Comparison of ENCODE assay signal across 25 cellular contexts in genomic region chr4:158580064-158580463, GRCh38. TPM values are rescaled to one million over a fixed set of nuclear protein-coding genes. Genes with fewer than 3 reads are reported as not detected.
"Had no signal": no experiment of that assay in that cellular context is flagged by ENCODE, and none has a peak within 500 bp of the region (broad histone marks: within the 10 kb centered on the region; RNA-seq: fewer than 3 reads in every experiment).

No MANE protein-coding gene starts in this region.

- H3K9me3 ChIP-seq: heart left ventricle, sigmoid colon had no signal

- H3K9me3 Mint-ChIP-seq: naive thymus-derived CD8-positive, alpha-beta T cell; type B pancreatic cell had no signal

- H3K36me3 Mint-ChIP-seq: naive thymus-derived CD8-positive, alpha-beta T cell; type B pancreatic cell had no signal

- H3K27ac ChIP-seq: coronary artery, heart left ventricle, sigmoid colon, skin epidermis had no signal

- H3K4me3 ChIP-seq: coronary artery, heart left ventricle, lung, sigmoid colon, skin epidermis had no signal

- DNase-seq: effector CD4-positive, alpha-beta T cell; foreskin melanocyte; heart left ventricle; hippocampal formation; left colon; left ventricle myocardium superior; naive thymus-derived CD8-positive, alpha-beta T cell; posterior cingulate gyrus; sigmoid colon; stimulated activated CD4-positive, alpha-beta T cell treated with anti-CD3 and anti-CD28 coated beads, Interleukin-2, amount 100 ng/mL, for 24 hours; stimulated activated CD4-positive, alpha-beta T cell treated with anti-CD3 and anti-CD28 coated beads, Interleukin-4, amount 100 ng/mL, for 4 hours; stimulated activated naive CD4-positive, alpha-beta T cell treated with Interleukin-2 at 50 U/mL for 16 hours had no signal

- ATAC-seq: heart left ventricle; left colon; left ventricle myocardium superior; naive thymus-derived CD8-positive, alpha-beta T cell had no signal

- FAIRE-seq: urothelium cell line had no signal

- H3K27me3 Mint-ChIP-seq: type B pancreatic cell had no signal

- H3K27ac Mint-ChIP-seq: naive thymus-derived CD8-positive, alpha-beta T cell; type B pancreatic cell had no signal

- H3K4me1 ChIP-seq: heart left ventricle, sigmoid colon had no signal

- H3K36me3 ChIP-seq: heart left ventricle, sigmoid colon had no signal

- H3K27me3 ChIP-seq: heart left ventricle, sigmoid colon had no signal

- H3K4me3 Mint-ChIP-seq: naive thymus-derived CD8-positive, alpha-beta T cell; type B pancreatic cell had no signal

- H3K4me1 Mint-ChIP-seq: naive thymus-derived CD8-positive, alpha-beta T cell had no signal

RNA-seq across cellular contexts. Expression of gene RXFP1, which starts 58.4 kb away (rescaled TPM):
- total RNA-seq: chondrocyte; dermis microvascular lymphatic vessel endothelial cell; glomerular endothelial cell; heart left ventricle; kidney epithelial cell; left ventricle myocardium superior; mesenteric fat pad; mononuclear cell; naive thymus-derived CD8-positive, alpha-beta T cell; osteocyte; pulmonary artery endothelial cell; sigmoid colon had no signal
- polyA plus RNA-seq: heart left ventricle; naive thymus-derived CD8-positive, alpha-beta T cell had no signal
